In genomic region chr3:59820352-59820934, GRCh38 we compare ENCODE assay signal across 1 cellular context.
TF ChIP-seq lines count a peak whose summit lies in the region.

No MANE protein-coding gene starts in this region.

TF ChIP-seq in HepG2, 621 proteins besides CTCF, POLR2A, EP300 and RAD21 (continued from another document):
- TF ChIP-seq KIAA2018 (CRISPR knock-in tag; IDR thresholded peaks at IDR 0.05; ENCODE audit: borderline replicate concordance) (no peak), PAX8 (CRISPR knock-in tag; IDR thresholded peaks at IDR 0.05; ENCODE audit: borderline replicate concordance) (no peak), ZBTB40 (IDR thresholded peaks at IDR 0.05) (peak; percentile 59), ZBTB40 (CRISPR knock-in tag; IDR thresholded peaks at IDR 0.05) (peak; percentile 37; the same call in 1 of the 2 replicates), RERE (CRISPR knock-in tag; IDR thresholded peaks at IDR 0.05; ENCODE audit: low read depth) (no peak)
